Comparison of ENCODE assay signal across 1 cellular context in genomic region chr16:72241930-72242329, GRCh38.
A peak's percentile ranks its signal among the peaks of the same experiment; 100 is the strongest.
TF ChIP-seq lines count a peak whose summit lies in the region.

No MANE protein-coding gene starts in this region.

TF ChIP-seq in HepG2, 621 proteins besides CTCF, POLR2A, EP300 and RAD21 (continued from another document):
- TF ChIP-seq ZNF609 (CRISPR knock-in tag; IDR thresholded peaks at IDR 0.05; ENCODE audit: borderline replicate concordance) (no peak), KDM3A (CRISPR knock-in tag; IDR thresholded peaks at IDR 0.05; ENCODE audit: low read depth) (no peak), ARID3A (IDR thresholded peaks at IDR 0.05; ENCODE audit: low read depth, low read length) (no peak), YY1 (IDR thresholded peaks at IDR 0.05; ENCODE audit: insufficient read depth, insufficient replicate concordance, low read depth, low read length) (peak; percentile 59), ELK4 (CRISPR knock-in tag; IDR thresholded peaks at IDR 0.05; ENCODE audit: borderline replicate concordance) (no peak)
